In genomic region chr12:86914716-86915115, GRCh38 we compare ENCODE assay signal across 9 cellular contexts.
A peak's percentile ranks its signal among the peaks of the same experiment; 100 is the strongest.
DNase-seq lines count a peak whose midpoint lies in the region; TF ChIP-seq lines count a peak whose summit lies in the region.
"Had no signal": no experiment of that assay in that cellular context is flagged by ENCODE, and none has a peak within 500 bp of the region (broad histone marks: within the 10 kb centered on the region; RNA-seq: fewer than 3 reads in every experiment).

No MANE protein-coding gene starts in this region.

- no peak overlapping the region for H3K9ac ChIP-seq in mammary epithelial cell (ENCODE audit: insufficient read depth, low read length)

- no peaks in the 10 kb centered on the region for H3K4me1 ChIP-seq in mammary epithelial cell (ENCODE audit: insufficient read depth, low read length)

- POLR2A ChIA-PET in activated CD4-positive, alpha-beta memory T cell treated with anti-CD3 and anti-CD28 coated beads, Interleukin-2, amount 10 ng/mL, durations not matched to agents 7 days and 5 days (lab: Charles Lee): no interaction called here

- dilution Hi-C loops in mammary epithelial cell (cut with HindIII; ENCODE audit: low sequenced_read_pairs): no loop called here

- H3K4me1 Mint-ChIP-seq in activated CD4-positive, alpha-beta memory T cell treated with anti-CD3 and anti-CD28 coated beads, Interleukin-2, amount 10 ng/mL, durations not matched to agents 7 days and 5 days: no peaks in the 10 kb centered on the region

- no peak overlapping the region for H3K4me3 ChIP-seq in mammary epithelial cell (replicated peaks in 1 of 3; ENCODE audit: insufficient read depth in 1 of 3, low read depth in 2 of 3, low read length in 3 of 3)

- no peaks in the 10 kb centered on the region for H3K27me3 Mint-ChIP-seq in activated CD4-positive, alpha-beta memory T cell treated with anti-CD3 and anti-CD28 coated beads, Interleukin-2, amount 10 ng/mL, durations not matched to agents 7 days and 5 days

- no peak overlapping the region for H3K27ac ChIP-seq in mammary epithelial cell (ENCODE audit: insufficient read depth, low read depth, low read length)

- no peak overlapping the region for H3K27ac Mint-ChIP-seq in activated CD4-positive, alpha-beta memory T cell treated with anti-CD3 and anti-CD28 coated beads, Interleukin-2, amount 10 ng/mL, durations not matched to agents 7 days and 5 days

- H3K4me3 Mint-ChIP-seq in activated CD4-positive, alpha-beta memory T cell treated with anti-CD3 and anti-CD28 coated beads, Interleukin-2, amount 10 ng/mL, durations not matched to agents 7 days and 5 days: no peak overlapping the region

- H3K36me3 Mint-ChIP-seq in activated CD4-positive, alpha-beta memory T cell treated with anti-CD3 and anti-CD28 coated beads, Interleukin-2, amount 10 ng/mL, durations not matched to agents 7 days and 5 days (ENCODE audit: low read depth): no peaks in the 10 kb centered on the region

- no peaks in the 10 kb centered on the region for H3K79me2 ChIP-seq in mammary epithelial cell (ENCODE audit: insufficient read depth, low read length)

- no peaks in the 10 kb centered on the region for H3K27me3 ChIP-seq in mammary epithelial cell (ENCODE audit: insufficient read depth, low read length)

- DNase-seq in GM03348 (ENCODE audit: low spot score) (peak; percentile 60), NCI-H146 (lab: John Stamatoyannopoulos, UW) (peak; percentile 1), mammary epithelial cell (peak; percentile 32), midbrain (lab: John Stamatoyannopoulos, UW) (peak; percentile 34), occipital lobe (lab: John Stamatoyannopoulos, UW) (no peak), NCI-H345 treated with DMSO at 0.1 percent for 48 hours (lab: John Stamatoyannopoulos, UW; ENCODE audit: unreplicated experiment) (no peak)
- no peak for DNase-seq in activated CD4-positive, alpha-beta memory T cell treated with anti-CD3 and anti-CD28 coated beads, Interleukin-2, amount 10 ng/mL, durations not matched to agents 7 days and 5 days
- DNase-seq in stimulated activated CD4-positive, alpha-beta T cell treated with anti-CD3 and anti-CD28 coated beads, Interleukin-2, amount 100 ng/mL, for 24 hours: no peak
- DNase-seq: GOT3 had no signal

- CTCF ChIA-PET in mammary epithelial cell (lab: Charles Lee; ENCODE audit: low non-redundant PET): interaction anchor here (0.6 to 0.7 kb wide), 3 partner anchors 749 to 1554 kb away, joined by 3 to 5 read pairs (median 4); no protein-coding TSS in a partner anchor
- CTCF ChIA-PET in activated CD4-positive, alpha-beta memory T cell treated with anti-CD3 and anti-CD28 coated beads, Interleukin-2, amount 10 ng/mL, durations not matched to agents 7 days and 5 days (lab: Charles Lee): no interaction called here

- in situ Hi-C loops in mammary epithelial cell (cut with MboI; ENCODE audit: low sequenced_read_pairs in 2 of 2): no loop called here

- no TSS peak for BruUV-seq in mammary epithelial cell (replicated peaks; lab: Mats Ljungman, UMichigan)

- H3K9me3 ChIP-seq in mammary epithelial cell (replicated peaks; ENCODE audit: insufficient read depth, low read length): no peaks in the 10 kb centered on the region

- peak; percentile 50 to 74 for TF ChIP-seq CTCF in mammary epithelial cell (conservative IDR thresholded peaks at IDR 0.05 in 1 of 2, IDR thresholded peaks at IDR 0.05 in 1 of 2; ENCODE audit: extremely low read depth in 1 of 2, insufficient read depth in 1 of 2, low read depth in 1 of 2, low read length in 2 of 2)

- intact Hi-C loops in mammary epithelial cell (cut with micrococcal nuclease): loop anchor here (5.0 to 10.0 kb wide), 4 partner anchors 182 to 990 kb away; no protein-coding TSS in a partner anchor

- H2AFZ ChIP-seq in mammary epithelial cell (ENCODE audit: low read depth, low read length): no peak overlapping the region

- no peaks in the 10 kb centered on the region for H3K36me3 ChIP-seq in mammary epithelial cell (ENCODE audit: insufficient read depth, low read length)

- no peaks in the 10 kb centered on the region for H4K20me1 ChIP-seq in mammary epithelial cell (ENCODE audit: insufficient read depth, low read length)

- no peak overlapping the region for H3K4me2 ChIP-seq in mammary epithelial cell (ENCODE audit: insufficient read depth, low read depth, low read length)

- H3K9me3 Mint-ChIP-seq in activated CD4-positive, alpha-beta memory T cell treated with anti-CD3 and anti-CD28 coated beads, Interleukin-2, amount 10 ng/mL, durations not matched to agents 7 days and 5 days: peaks cover 16% of the 10 kb centered on the region

Comparison
In these comparisons a context has a peak if more than half of its experiments do, and no peak if none do; other contexts are left out.
1. DNase-seq: peak in GM03348 (single experiment), NCI-H146 (single experiment), mammary epithelial cell (single experiment) and midbrain (single experiment); none in activated CD4-positive, alpha-beta memory T cell treated with anti-CD3 and anti-CD28 coated beads, Interleukin-2, amount 10 ng/mL, durations not matched to agents 7 days and 5 days (single experiment), occipital lobe (single experiment), NCI-H345 treated with DMSO at 0.1 percent for 48 hours (single experiment) and stimulated activated CD4-positive, alpha-beta T cell treated with anti-CD3 and anti-CD28 coated beads, Interleukin-2, amount 100 ng/mL, for 24 hours (0 of 2).